ENCODE assay signal across 9 cellular contexts in genomic region chr20:57656821-57657536, GRCh38. TPM values are rescaled to one million over a fixed set of nuclear protein-coding genes. Genes with fewer than 3 reads are reported as not detected.
DNase-seq lines count a peak whose midpoint lies in the region; ATAC-seq and TF ChIP-seq lines count a peak whose summit lies in the region.
"Had no signal": no experiment of that assay in that cellular context is flagged by ENCODE, and none has a peak within 500 bp of the region (broad histone marks: within the 10 kb centered on the region; RNA-seq: fewer than 3 reads in every experiment).

No MANE protein-coding gene starts in this region.

- H3K4me2 ChIP-seq in osteoblast (ENCODE audit: insufficient read depth, low read length) = no peak overlapping the region

- H3K4me1 ChIP-seq in foreskin keratinocyte (peaks cover 7% of the 10 kb centered on the region), osteoblast (ENCODE audit: insufficient read depth, low read length) (no peaks in the 10 kb centered on the region)

- H3K27me3 ChIP-seq in foreskin keratinocyte = no peaks in the 10 kb centered on the region
- H3K27me3 ChIP-seq in osteoblast (ENCODE audit: insufficient read depth, low read length) = no peaks in the 10 kb centered on the region

- H4K20me1 ChIP-seq in osteoblast (ENCODE audit: insufficient read depth, low read length) = peaks cover 27% of the 10 kb centered on the region

- H3K27ac ChIP-seq in foreskin keratinocyte = peak overlapping the region; percentile 2
- no peak overlapping the region for H3K27ac ChIP-seq in osteoblast (ENCODE audit: low read depth, low read length)

- DNase-seq in Ammon's horn (ENCODE audit: low spot score) = peak; percentile 1
- peak; percentile 7 for DNase-seq in HuH-7 (ENCODE audit: low spot score)
- DNase-seq in foreskin keratinocyte = no peak
- peak; percentile 66 for DNase-seq in osteoblast (ENCODE audit: insufficient read length, low spot score, missing footprints)
- DNase-seq in DMS153 treated with DMSO at 0.1 percent for 48 hours (lab: John Stamatoyannopoulos, UW; ENCODE audit: unreplicated experiment) = no peak
- no peak for DNase-seq in NCI-H82 (lab: John Stamatoyannopoulos, UW)
- DNase-seq in activated CD4-positive, alpha-beta T cell treated with anti-CD3 and anti-CD28 coated beads for 48 hours = no peak
- no peak for DNase-seq in NCI-H526 treated with DMSO at 0.1 percent for 48 hours (lab: John Stamatoyannopoulos, UW)
- DNase-seq: NCI-H446 treated with DMSO at 0.1 percent for 48 hours had no signal

- peaks cover 4% of the 10 kb centered on the region for H3K36me3 ChIP-seq in osteoblast (ENCODE audit: insufficient read depth, low read length)

- H3K9me3 ChIP-seq in osteoblast (ENCODE audit: low read depth, low read length) = no peaks in the 10 kb centered on the region

- no peak for TF ChIP-seq CTCF in foreskin keratinocyte (conservative IDR thresholded peaks at IDR 0.05)
- TF ChIP-seq CTCF in osteoblast (IDR thresholded peaks at IDR 0.05; ENCODE audit: extremely low read depth, low read depth, low read length) = no peak

- peaks cover 7% of the 10 kb centered on the region for H3K79me2 ChIP-seq in osteoblast (ENCODE audit: insufficient read depth, low read length)

- no peak overlapping the region for H3K4me3 ChIP-seq in osteoblast (ENCODE audit: insufficient read depth, low read length)

- H2AFZ ChIP-seq in osteoblast (ENCODE audit: low read length) = no peak overlapping the region

- no peak for ATAC-seq in foreskin keratinocyte

RNA-seq across cellular contexts. Expression of gene ZBP1, which starts 36.8 kb away (rescaled TPM):
- not detected in 2 replicates for total RNA-seq in foreskin keratinocyte
- polyA plus RNA-seq in foreskin keratinocyte = 0.08 TPM in 1 of 2 replicates, not detected in the other
- total RNA-seq in osteoblast = not detected in 2 replicates

RNA-seq across cellular contexts. Expression of gene PMEPA1, which starts 52.8 kb away (rescaled TPM):
- total RNA-seq in foreskin keratinocyte = 50.3 and 171 TPM in 2 replicates
- polyA plus RNA-seq in foreskin keratinocyte = 38.6 and 108 TPM in 2 replicates
- total RNA-seq in osteoblast = 20.3 and 23.5 TPM in 2 replicates

Comparison
In these comparisons a context has a peak if more than half of its experiments do, and no peak if none do; other contexts are left out.
1. DNase-seq: peak in Ammon's horn (single experiment), HuH-7 (single experiment) and osteoblast (single experiment); none in foreskin keratinocyte (0 of 2), DMS153 treated with DMSO at 0.1 percent for 48 hours (single experiment), NCI-H82 (single experiment), activated CD4-positive, alpha-beta T cell treated with anti-CD3 and anti-CD28 coated beads for 48 hours (single experiment) and NCI-H526 treated with DMSO at 0.1 percent for 48 hours (single experiment).